23 cellular contexts compared by ENCODE assay signal in genomic region chr17:9080296-9080914, GRCh38. TPM values are rescaled to one million over a fixed set of nuclear protein-coding genes. Genes with fewer than 3 reads are reported as not detected.
DNase-seq lines count a peak whose midpoint lies in the region; ATAC-seq, FAIRE-seq and TF ChIP-seq lines count a peak whose summit lies in the region.
"Had no signal": no experiment of that assay in that cellular context is flagged by ENCODE, and none has a peak within 500 bp of the region (broad histone marks: within the 10 kb centered on the region; RNA-seq: fewer than 3 reads in every experiment).

No MANE protein-coding gene starts in this region.

- H3K9me2 ChIP-seq in PC-9 (ENCODE audit: insufficient read depth) = no peaks in the 10 kb centered on the region

- H3F3A ChIP-seq in PC-9 (ENCODE audit: insufficient read depth, low read depth) = no peaks in the 10 kb centered on the region

- H3K4me2 ChIP-seq in PC-9 = no peak overlapping the region

- no peak overlapping the region for H2AFZ ChIP-seq in PC-9

- intact Hi-C loops in activated CD4-positive, alpha-beta T cell treated with anti-CD3 and anti-CD28 coated beads for 36 hours (cut with DNase I, micrococcal nuclease) = no loop called here
- intact Hi-C loops in PC-9 (cut with micrococcal nuclease; ENCODE audit: unreplicated experiment) = no loop called here

- H3K27ac ChIP-seq in effector memory CD4-positive, alpha-beta T cell (ENCODE audit: insufficient read depth, low read length, poor library complexity, severe bottlenecking) = peak overlapping the region; percentile 55
- no peak overlapping the region for H3K27ac ChIP-seq in PC-9
- H3K27ac ChIP-seq: heart right ventricle, RWPE1, upper lobe of right lung had no signal

- H3K9me3 ChIP-seq in T-helper 17 cell (ENCODE audit: control insufficient read depth, low read length, poor library complexity, severe bottlenecking) (no peaks in the 10 kb centered on the region), PC-9 (ENCODE audit: insufficient read depth, low read depth) (no peaks in the 10 kb centered on the region)
- H3K9me3 ChIP-seq in effector memory CD4-positive, alpha-beta T cell (ENCODE audit: control insufficient read depth, low read length) = no peaks in the 10 kb centered on the region
- H3K9me3 ChIP-seq: BE2C, upper lobe of right lung had no signal

- no peaks in the 10 kb centered on the region for H3K4me1 ChIP-seq in effector memory CD4-positive, alpha-beta T cell (ENCODE audit: control insufficient read depth, insufficient read depth, low read length, poor library complexity, severe bottlenecking)
- no peaks in the 10 kb centered on the region for H3K4me1 ChIP-seq in PC-9 (replicated peaks; ENCODE audit: insufficient read depth)
- H3K4me1 ChIP-seq: BE2C, upper lobe of right lung had no signal

- no peak for TF ChIP-seq CTCF in neural crest cell (conservative IDR thresholded peaks at IDR 0.05)
- no peak for TF ChIP-seq CTCF in PC-9 (conservative IDR thresholded peaks at IDR 0.05)

- no peak for FAIRE-seq in frontal cortex (lab: Jason Lieb, UNC)
- FAIRE-seq: A204.1, bronchial epithelial cell, TTC549 had no signal

- peaks cover 2% of the 10 kb centered on the region for H3K9me3 Mint-ChIP-seq in activated CD4-positive, alpha-beta T cell treated with anti-CD3 and anti-CD28 coated beads for 36 hours (ENCODE audit: low read depth)
- H3K9me3 Mint-ChIP-seq in neural crest cell = peaks cover 3% of the 10 kb centered on the region

- no peak for ATAC-seq in activated CD4-positive, alpha-beta T cell treated with anti-CD3 and anti-CD28 coated beads for 36 hours
- no peak for ATAC-seq in T-helper 17 cell
- ATAC-seq: heart right ventricle, SK-N-SH treated with all-trans-retinoic acid at 6 μM for 48 hours, upper lobe of right lung had no signal

- H3K79me2 ChIP-seq in PC-9 (ENCODE audit: low read depth) = no peaks in the 10 kb centered on the region

- no peaks in the 10 kb centered on the region for H3K36me3 Mint-ChIP-seq in activated CD4-positive, alpha-beta T cell treated with anti-CD3 and anti-CD28 coated beads for 36 hours (ENCODE audit: low read depth)
- H3K36me3 Mint-ChIP-seq in T-helper 17 cell (ENCODE audit: low read depth) (no peaks in the 10 kb centered on the region), neural crest cell (ENCODE audit: low read depth) (no peaks in the 10 kb centered on the region)

- DNase-seq in activated CD4-positive, alpha-beta T cell treated with anti-CD3 and anti-CD28 coated beads for 36 hours = no peak
- DNase-seq in activated CD4-positive, alpha-beta T cell treated with anti-CD3 and anti-CD28 coated beads, Interleukin-2, amount 50 U/mL, for 1 hour = no peak
- DNase-seq in T-helper 17 cell (no peak), neural crest cell (ENCODE audit: low read depth, low spot score) (no peak), NCI-H2171 treated with DMSO at 0.1 percent for 48 hours (lab: John Stamatoyannopoulos, UW) (no peak), PC-9 (no peak), frontal cortex (ENCODE audit: low spot score in 2 of 2) (no peak)
- DNase-seq in effector memory CD4-positive, alpha-beta T cell = no peak
- DNase-seq: activated CD4-positive, alpha-beta T cell treated with anti-CD3 and anti-CD28 coated beads for 48 hours; activated T-cell treated with anti-CD3 and anti-CD28 coated beads, Interleukin-2, amount 50 U/mL, for 48 hours; BE2C; cortex of kidney; heart right ventricle; NCI-H1417 treated with DMSO at 0.1 percent for 48 hours; NCI-H526; retina; stimulated activated CD4-positive, alpha-beta T cell treated with anti-CD3 and anti-CD28 coated beads, Interleukin-4, amount 100 ng/mL, for 4 hours; upper lobe of right lung had no signal

- H3K27me3 Mint-ChIP-seq in activated CD4-positive, alpha-beta T cell treated with anti-CD3 and anti-CD28 coated beads for 36 hours = no peaks in the 10 kb centered on the region
- H3K27me3 Mint-ChIP-seq in T-helper 17 cell (no peaks in the 10 kb centered on the region), neural crest cell (ENCODE audit: low read depth) (no peaks in the 10 kb centered on the region)

- CTCF ChIA-PET in activated CD4-positive, alpha-beta T cell treated with anti-CD3 and anti-CD28 coated beads for 36 hours (lab: Charles Lee) = no interaction called here
- CTCF ChIA-PET in PC-9 (lab: Charles Lee) = no interaction called here

- peaks cover 2% of the 10 kb centered on the region for H3K4me1 Mint-ChIP-seq in activated CD4-positive, alpha-beta T cell treated with anti-CD3 and anti-CD28 coated beads for 36 hours
- H3K4me1 Mint-ChIP-seq in T-helper 17 cell (peaks cover 3% of the 10 kb centered on the region), neural crest cell (peaks cover 7% of the 10 kb centered on the region)

- BruUV-seq in PC-9 (replicated peaks; lab: Mats Ljungman, UMichigan) = no TSS peak

- POLR2A ChIA-PET in activated CD4-positive, alpha-beta T cell treated with anti-CD3 and anti-CD28 coated beads for 36 hours (lab: Charles Lee) = no interaction called here
- POLR2A ChIA-PET in PC-9 (lab: Charles Lee; ENCODE audit: unreplicated experiment) = no interaction called here

- H3K27me3 ChIP-seq in effector memory CD4-positive, alpha-beta T cell (replicated peaks; ENCODE audit: control insufficient read depth, insufficient read depth, low read length, poor library complexity, severe bottlenecking) = no peaks in the 10 kb centered on the region
- H3K27me3 ChIP-seq in PC-9 (ENCODE audit: insufficient read depth, low read depth) = no peaks in the 10 kb centered on the region
- H3K27me3 ChIP-seq: BE2C, upper lobe of right lung had no signal

- H3K36me3 ChIP-seq in effector memory CD4-positive, alpha-beta T cell (ENCODE audit: control insufficient read depth, insufficient read depth, low read length) = no peaks in the 10 kb centered on the region
- H3K36me3 ChIP-seq in PC-9 (ENCODE audit: low read depth) = no peaks in the 10 kb centered on the region
- H3K36me3 ChIP-seq: BE2C, heart right ventricle, upper lobe of right lung had no signal

- H3K4me3 Mint-ChIP-seq in activated CD4-positive, alpha-beta T cell treated with anti-CD3 and anti-CD28 coated beads for 36 hours = no peak overlapping the region
- H3K4me3 Mint-ChIP-seq in T-helper 17 cell = no peak overlapping the region
- no peak overlapping the region for H3K4me3 Mint-ChIP-seq in neural crest cell

- no peak overlapping the region for H3K4me3 ChIP-seq in effector memory CD4-positive, alpha-beta T cell (ENCODE audit: insufficient read depth, low read depth, low read length, poor library complexity, severe bottlenecking)
- H3K4me3 ChIP-seq in PC-9 = no peak overlapping the region
- H3K4me3 ChIP-seq: heart right ventricle, upper lobe of right lung had no signal

- peak overlapping the region; percentile 35 for H3K27ac Mint-ChIP-seq in activated CD4-positive, alpha-beta T cell treated with anti-CD3 and anti-CD28 coated beads for 36 hours
- H3K27ac Mint-ChIP-seq in T-helper 17 cell (peak overlapping the region; percentile 1), neural crest cell (ENCODE audit: unreplicated experiment) (peak overlapping the region; percentile 59)

- H4K20me1 ChIP-seq in PC-9 (ENCODE audit: insufficient read depth) = no peaks in the 10 kb centered on the region

RNA-seq across cellular contexts. Expression of gene NTN1, which starts 59.1 kb away (rescaled TPM):
- under 1 TPM; 0.60 to 0.71 TPM for total RNA-seq in activated CD4-positive, alpha-beta T cell treated with anti-CD3 and anti-CD28 coated beads for 36 hours
- total RNA-seq in T-helper 17 cell = under 1 TPM; 0.12 to 0.16 TPM
- 10.1 and 10.3 TPM in 2 replicates for total RNA-seq in neural crest cell
- total RNA-seq in PC-9 (2021) = 17.7 and 24.5 TPM in 2 replicates
- total RNA-seq in frontal cortex = 6.5 TPM

Comparison
In these comparisons a context has a peak if more than half of its experiments do, and no peak if none do; other contexts are left out.
1. H3K27ac Mint-ChIP-seq: peak in every context shown above with its lines; median percentile 59 in neural crest cell; 35 in activated CD4-positive, alpha-beta T cell treated with anti-CD3 and anti-CD28 coated beads for 36 hours; 1 in T-helper 17 cell.